In genomic region chr12:3551976-3552725, GRCh38 we compare ENCODE assay signal across 18 cellular contexts.
"Had no signal": no experiment of that assay in that cellular context is flagged by ENCODE, and none has a peak within 500 bp of the region (broad histone marks: within the 10 kb centered on the region; RNA-seq: fewer than 3 reads in every experiment).

No MANE protein-coding gene starts in this region.

- H3K4me3 ChIP-seq: mucosa of descending colon, psoas muscle, right lobe of liver, thoracic aorta, transverse colon had no signal

- H3K4me1 Mint-ChIP-seq: immature natural killer cell; stimulated activated memory B cell treated with anti-CD40 and anti-IgM and Interleukin-4, amounts not matched to agents 10 μg/mL and 1 μg/mL and 100 μg/mL, for 72 hours; stimulated activated naive CD8-positive, alpha-beta T cell treated with anti-CD3 and anti-CD28 coated beads, Interleukin-15, amount 100 ng/mL, for 72 hours had no signal

- ATAC-seq: effector memory CD8-positive, alpha-beta T cell; foreskin keratinocyte; mucosa of descending colon; naive thymus-derived CD8-positive, alpha-beta T cell; stimulated activated memory B cell treated with anti-CD40 and anti-IgM and Interleukin-4, amounts not matched to agents 10 μg/mL and 1 μg/mL and 100 μg/mL, for 72 hours had no signal

- H3K27ac ChIP-seq: foreskin keratinocyte, psoas muscle, right lobe of liver, thoracic aorta, transverse colon had no signal

- H3K9me3 Mint-ChIP-seq: effector memory CD8-positive, alpha-beta T cell; naive thymus-derived CD8-positive, alpha-beta T cell; stimulated activated memory B cell treated with anti-CD40 and anti-IgM and Interleukin-4, amounts not matched to agents 10 μg/mL and 1 μg/mL and 100 μg/mL, for 72 hours; stimulated activated naive CD8-positive, alpha-beta T cell treated with anti-CD3 and anti-CD28 coated beads, Interleukin-15, amount 100 ng/mL, for 72 hours had no signal

- H3K27ac Mint-ChIP-seq: effector memory CD8-positive, alpha-beta T cell; immature natural killer cell; naive thymus-derived CD8-positive, alpha-beta T cell; stimulated activated memory B cell treated with anti-CD40 and anti-IgM and Interleukin-4, amounts not matched to agents 10 μg/mL and 1 μg/mL and 100 μg/mL, for 72 hours had no signal

- H3K36me3 Mint-ChIP-seq: immature natural killer cell; naive thymus-derived CD8-positive, alpha-beta T cell; stimulated activated memory B cell treated with anti-CD40 and anti-IgM and Interleukin-4, amounts not matched to agents 10 μg/mL and 1 μg/mL and 100 μg/mL, for 72 hours had no signal

- H3K4me1 ChIP-seq: foreskin keratinocyte, psoas muscle, right lobe of liver, transverse colon had no signal

- H3K9me3 ChIP-seq: mucosa of descending colon, psoas muscle, right lobe of liver, thoracic aorta, transverse colon had no signal

- H3K27me3 ChIP-seq: right lobe of liver, transverse colon had no signal

- H3K36me3 ChIP-seq: right lobe of liver, thoracic aorta, transverse colon had no signal

- H3K4me3 Mint-ChIP-seq: effector memory CD8-positive, alpha-beta T cell; immature natural killer cell; naive thymus-derived CD8-positive, alpha-beta T cell; stimulated activated memory B cell treated with anti-CD40 and anti-IgM and Interleukin-4, amounts not matched to agents 10 μg/mL and 1 μg/mL and 100 μg/mL, for 72 hours; stimulated activated naive CD8-positive, alpha-beta T cell treated with anti-CD3 and anti-CD28 coated beads, Interleukin-15, amount 100 ng/mL, for 72 hours had no signal

- DNase-seq: caudate nucleus; effector memory CD8-positive, alpha-beta T cell; erythroblast; foreskin keratinocyte; immature natural killer cell; kidney; mammary epithelial cell; naive thymus-derived CD8-positive, alpha-beta T cell; retina; right lobe of liver; stimulated activated CD4-positive, alpha-beta T cell treated with anti-CD3 and anti-CD28 coated beads, Interleukin-4, amount 100 ng/mL, for 1 hour; stimulated activated naive CD8-positive, alpha-beta T cell treated with anti-CD3 and anti-CD28 coated beads, Interleukin-15, amount 100 ng/mL, for 72 hours; substantia nigra; transverse colon had no signal
